24 cellular contexts compared by ENCODE assay signal in genomic region chr14:68479247-68479646, GRCh38.
A peak's percentile ranks its signal among the peaks of the same experiment; 100 is the strongest.
DNase-seq lines count a peak whose midpoint lies in the region; ATAC-seq, FAIRE-seq and TF ChIP-seq lines count a peak whose summit lies in the region.
"Had no signal": no experiment of that assay in that cellular context is flagged by ENCODE, and none has a peak within 500 bp of the region (broad histone marks: within the 10 kb centered on the region; RNA-seq: fewer than 3 reads in every experiment).

No MANE protein-coding gene starts in this region.

- H3K9me3 Mint-ChIP-seq in memory B cell, result no peaks in the 10 kb centered on the region
- H3K9me3 Mint-ChIP-seq: activated T-cell treated with anti-CD3 and anti-CD28 coated beads, Interleukin-2, amount 50 U/mL, for 24 hours; H9 had no signal

- intact Hi-C loops in K562 (cut with micrococcal nuclease) (no loop called here), thyroid gland (cut with DNase I) (no loop called here)

- H3K4me2 ChIP-seq in K562 (ENCODE audit: insufficient read depth, low read length), result no peak overlapping the region

- in situ Hi-C loops in K562 (cut with MboI), result no loop called here

- no peaks in the 10 kb centered on the region; the same call in 1 of the 2 replicates for H3K9me3 ChIP-seq in K562 (replicated peaks; ENCODE audit: control insufficient read depth, insufficient read depth, low read depth, low read length)
- no peaks in the 10 kb centered on the region for H3K9me3 ChIP-seq in thyroid gland
- H3K9me3 ChIP-seq: colonic mucosa, neutrophil, SJSA1, suprapubic skin had no signal

- no peak overlapping the region for H2AFZ ChIP-seq in K562 (ENCODE audit: low read depth, low read length)

- no peaks in the 10 kb centered on the region for H4K20me1 ChIP-seq in K562 (replicated peaks; ENCODE audit: control insufficient read depth, insufficient read depth, low read length)

- no peak overlapping the region for H3K4me3 ChIP-seq in K562
- H3K4me3 ChIP-seq in thyroid gland (replicated peaks in 1 of 3), result no peak overlapping the region
- H3K4me3 ChIP-seq: colonic mucosa, SJSA1, suprapubic skin had no signal

- H3K36me3 Mint-ChIP-seq in memory B cell, result no peaks in the 10 kb centered on the region

- H3K9me1 ChIP-seq in K562 (ENCODE audit: control insufficient read depth, insufficient read depth, low read length), result no peaks in the 10 kb centered on the region

- no peaks in the 10 kb centered on the region for H3K27me3 Mint-ChIP-seq in memory B cell
- H3K27me3 Mint-ChIP-seq: activated T-cell treated with anti-CD3 and anti-CD28 coated beads, Interleukin-2, amount 50 U/mL, for 24 hours; T-helper 17 cell had no signal

- 0% methylated on average over 1 of the region's 3 CpGs for WGBS in K562 (ENCODE audit: insufficient coverage, low coverage, missing lambda C conversion rate)
- 33 to 49% methylated on average over 3 of the region's 3 CpGs for WGBS in thyroid gland, 2 donors

- CTCF ChIA-PET in K562 (lab: Yijun Ruan, JAX; ENCODE audit: low intra/inter-chr PET ratio), result no interaction called here

- H3K36me3 ChIP-seq in K562 (ENCODE audit: control insufficient read depth, insufficient read depth, low read length) (no peaks in the 10 kb centered on the region), thyroid gland (no peaks in the 10 kb centered on the region)
- H3K36me3 ChIP-seq: colonic mucosa, neutrophil, SJSA1, suprapubic skin had no signal

- TF ChIP-seq CTCF in K562 (IDR thresholded peaks at IDR 0.05 in 2 of 3, conservative IDR thresholded peaks at IDR 0.05 in 1 of 3; ENCODE audit: insufficient read depth in 2 of 3, low read depth in 1 of 3, low read length in 3 of 3) (no peak), thyroid gland (IDR thresholded peaks at IDR 0.05) (no peak)

- DNase-seq in ELF-1 (ENCODE audit: low read depth, low spot score), result peak; percentile 56
- DNase-seq in K562 (ENCODE audit: extremely low read depth in 1 of 4, low spot score in 3 of 4), result peak in 1 of 4 experiments; percentile 33
- DNase-seq in memory B cell (ENCODE audit: low spot score in 2 of 2), result no peak
- peak; percentile 71 to 75 for DNase-seq in thyroid gland
- no peak for DNase-seq in CD1c-positive myeloid dendritic cell (ENCODE audit: extremely low spot score)
- no peak for DNase-seq in H4 (ENCODE audit: low spot score)
- DNase-seq: activated CD4-positive, CD25-positive, alpha-beta regulatory T cell; activated CD8-positive, alpha-beta T cell treated with anti-CD3 and anti-CD28 coated beads, Interleukin-2, amount 10 ng/mL, durations not matched to agents 7 days and 5 days; activated naive CD4-positive, alpha-beta T cell treated with anti-CD3 and anti-CD28 coated beads, Interleukin-2, amount 50 U/mL, for 16 hours; activated T-cell treated with anti-CD3 and anti-CD28 coated beads, Interleukin-2, amount 50 U/mL, for 24 hours; C1 segment of cervical spinal cord; colonic mucosa; H9; KG1; kidney glomerular epithelial cell; NCI-H187; NCI-H2227 treated with DMSO at 0.1 percent for 48 hours; T-helper 17 cell had no signal

- ATAC-seq in K562 (no peak), memory B cell (ENCODE audit: low read depth) (no peak), HG03175 (IDR thresholded peaks at IDR 0.05; ENCODE audit: unreplicated experiment) (no peak)
- ATAC-seq: activated CD8-positive, alpha-beta T cell treated with anti-CD3 and anti-CD28 coated beads, Interleukin-2, amount 10 ng/mL, durations not matched to agents 7 days and 5 days; foreskin keratinocyte; Panc1; T-helper 17 cell had no signal

- peaks cover 0 to 28% of the 10 kb centered on the region in 2 experiments; a peak in 4 of 5 replicates for H3K4me1 ChIP-seq in K562 (replicated peaks in 1 of 2; ENCODE audit: control insufficient read depth in 2 of 2, insufficient read depth in 2 of 2, low read length in 2 of 2)
- H3K4me1 ChIP-seq in thyroid gland, result peaks cover 32 to 69% of the 10 kb centered on the region in 2 donors
- H3K4me1 ChIP-seq: colonic mucosa had no signal

- H3K79me2 ChIP-seq in K562 (ENCODE audit: control insufficient read depth, insufficient read depth, low read length), result no peaks in the 10 kb centered on the region

- H3K9ac ChIP-seq in K562 (ENCODE audit: insufficient read depth in 1 of 2, low read depth in 2 of 2, low read length in 2 of 2), result no peak overlapping the region

- POLR2A ChIA-PET in K562 (lab: Yijun Ruan, JAX), result interaction anchor here (0.6 kb wide), 1 partner anchor 24 kb away, joined by 3 read pairs; no protein-coding TSS in a partner anchor

- peaks cover 34% of the 10 kb centered on the region for H3K4me1 Mint-ChIP-seq in memory B cell

- TF ChIP-seq EP300 in K562 (IDR thresholded peaks at IDR 0.05; ENCODE audit: low read length), result no peak

- H3K27me3 ChIP-seq in K562 (ENCODE audit: control insufficient read depth in 2 of 2, insufficient read depth in 2 of 2, low read length in 2 of 2) (no peaks in the 10 kb centered on the region), thyroid gland (no peaks in the 10 kb centered on the region)
- H3K27me3 ChIP-seq: colonic mucosa, foreskin keratinocyte, neutrophil, SJSA1, suprapubic skin had no signal

- H3K27ac Mint-ChIP-seq in memory B cell, result peak overlapping the region; percentile 98
- H3K27ac Mint-ChIP-seq: activated CD8-positive, alpha-beta T cell treated with anti-CD3 and anti-CD28 coated beads, Interleukin-2, amount 10 ng/mL, durations not matched to agents 7 days and 5 days; activated T-cell treated with anti-CD3 and anti-CD28 coated beads, Interleukin-2, amount 50 U/mL, for 24 hours; H9; T-helper 17 cell had no signal

- FAIRE-seq in K562 (lab: Jason Lieb, UNC), result no peak

- H3K4me3 Mint-ChIP-seq in memory B cell, result no peak overlapping the region
- H3K4me3 Mint-ChIP-seq: activated CD8-positive, alpha-beta T cell treated with anti-CD3 and anti-CD28 coated beads, Interleukin-2, amount 10 ng/mL, durations not matched to agents 7 days and 5 days; activated T-cell treated with anti-CD3 and anti-CD28 coated beads, Interleukin-2, amount 50 U/mL, for 24 hours; H9; T-helper 17 cell had no signal

- H3K27ac ChIP-seq in K562 (ENCODE audit: extremely low read depth, low read depth, low read length) (no peak overlapping the region; the same call in 2 of the 3 replicates), thyroid gland (peak overlapping the region; percentile 76 to 97 (median 92))
- H3K27ac ChIP-seq: colonic mucosa, foreskin keratinocyte, neutrophil, SJSA1, suprapubic skin had no signal

- TF ChIP-seq POLR2A in K562 (conservative IDR thresholded peaks at IDR 0.05), result no peak
- TF ChIP-seq POLR2A in thyroid gland (IDR thresholded peaks at IDR 0.05), result peak in 1 of 2 donors; percentile 12

- no TSS peak for BruUV-seq in K562 (replicated peaks; lab: Mats Ljungman, UMichigan)

- no peak for TF ChIP-seq RAD21 in K562 (CRISPR knock-in tag; conservative IDR thresholded peaks at IDR 0.05 in 1 of 2, IDR thresholded peaks at IDR 0.05 in 1 of 2)

TF ChIP-seq in K562, 482 proteins besides CTCF, POLR2A, EP300 and RAD21 (continues in another document):
- no peak for TF ChIP-seq MTA3 (IDR thresholded peaks at IDR 0.05; ENCODE audit: borderline replicate concordance)
- TF ChIP-seq CBX2 (IDR thresholded peaks at IDR 0.05; ENCODE audit: insufficient read depth, low read length, poor library complexity, severe bottlenecking), result no peak
- no peak for TF ChIP-seq MITF (IDR thresholded peaks at IDR 0.05)
- peak; percentile 20; the same call in 1 of the 2 replicates for TF ChIP-seq CBFA2T2 (conservative IDR thresholded peaks at IDR 0.05)
- no peak for TF ChIP-seq ARID3A (IDR thresholded peaks at IDR 0.05; ENCODE audit: borderline replicate concordance, low read depth, low read length)
- no peak for TF ChIP-seq PHF20 (IDR thresholded peaks at IDR 0.05; ENCODE audit: partially characterized antibody)
- no peak for TF ChIP-seq HES1 (IDR thresholded peaks at IDR 0.05; ENCODE audit: low read depth)
- TF ChIP-seq MXD1 (CRISPR knock-in tag; IDR thresholded peaks at IDR 0.05; ENCODE audit: borderline replicate concordance, poor library complexity, severe bottlenecking), result no peak
- no peak for TF ChIP-seq HSF4 (CRISPR knock-in tag; IDR thresholded peaks at IDR 0.05; ENCODE audit: borderline replicate concordance)
- no peak for TF ChIP-seq HIVEP1 (CRISPR knock-in tag; IDR thresholded peaks at IDR 0.05)

Comparison
In these comparisons a context has a peak if more than half of its experiments do, and no peak if none do; other contexts are left out.
1. DNase-seq: peak in ELF-1 (single experiment) and thyroid gland (2 of 2); none in memory B cell (0 of 2), CD1c-positive myeloid dendritic cell (single experiment) and H4 (single experiment).